10 cellular contexts compared by ENCODE assay signal in genomic region chr2:24045511-24046508, GRCh38. TPM values are rescaled to one million over a fixed set of nuclear protein-coding genes. Genes with fewer than 3 reads are reported as not detected.
A peak's percentile ranks its signal among the peaks of the same experiment; 100 is the strongest.
DNase-seq lines count a peak whose midpoint lies in the region; ATAC-seq, FAIRE-seq and TF ChIP-seq lines count a peak whose summit lies in the region.
"Had no signal": no experiment of that assay in that cellular context is flagged by ENCODE, and none has a peak within 500 bp of the region (broad histone marks: within the 10 kb centered on the region; RNA-seq: fewer than 3 reads in every experiment).

No MANE protein-coding gene starts in this region.

- H3K27me3 ChIP-seq in small intestine (ENCODE audit: control insufficient read depth in 2 of 2, insufficient read depth in 2 of 2, low read length in 2 of 2): no peaks in the 10 kb centered on the region

- WGBS in small intestine, 3 donors: 75 to 82% (median 80%) methylated on average over 11 of the region's 11 CpGs

- H3K27ac Mint-ChIP-seq in activated T-cell treated with anti-CD3 and anti-CD28 coated beads, Interleukin-2, amount 50 U/mL, for 24 hours: peak overlapping the region; percentile 11

- no peaks in the 10 kb centered on the region for H3K9me3 ChIP-seq in SK-N-MC (ENCODE audit: low read depth, low read length)
- H3K9me3 ChIP-seq in small intestine (ENCODE audit: control insufficient read depth, low read depth): no peaks in the 10 kb centered on the region

- H3K27ac ChIP-seq in SK-N-MC: no peak overlapping the region
- H3K27ac ChIP-seq in small intestine (ENCODE audit: low read depth in 1 of 2, low read length in 1 of 2): no peak overlapping the region

- H3K4me3 ChIP-seq in SK-N-MC: peak overlapping the region; percentile 92
- H3K4me3 ChIP-seq in fibroblast of the aortic adventitia (ENCODE audit: low read depth, low read length): peak overlapping the region; percentile 90
- no peak overlapping the region for H3K4me3 ChIP-seq in small intestine (ENCODE audit: low read depth in 1 of 2, low read length in 2 of 2)

- no peak for DNase-seq in activated T-cell treated with anti-CD3 and anti-CD28 coated beads, Interleukin-2, amount 50 U/mL, for 24 hours
- DNase-seq in activated T-cell treated with anti-CD3 and anti-CD28 coated beads, Interleukin-2, amount 50 U/mL, for 1 hour: no peak
- DNase-seq in SK-N-MC (ENCODE audit: low read depth, low spot score) (no peak), fibroblast of the aortic adventitia (ENCODE audit: low read depth) (no peak), small intestine (peak; percentile 32), NCI-H2196 (lab: John Stamatoyannopoulos, UW; ENCODE audit: unreplicated experiment) (no peak)
- DNase-seq: C1 segment of cervical spinal cord, hippocampal formation had no signal

- ATAC-seq in GM21717 (IDR thresholded peaks at IDR 0.05; ENCODE audit: unreplicated experiment) (no peak), HG02885 (IDR thresholded peaks at IDR 0.05; ENCODE audit: poor library complexity, unreplicated experiment) (no peak)

- H3K9ac ChIP-seq in SK-N-MC (ENCODE audit: insufficient read length): peak overlapping the region; percentile 86

- H3K36me3 Mint-ChIP-seq in activated T-cell treated with anti-CD3 and anti-CD28 coated beads, Interleukin-2, amount 50 U/mL, for 24 hours (ENCODE audit: low read depth): peaks cover 12% of the 10 kb centered on the region

- H3K4me1 ChIP-seq in small intestine (ENCODE audit: control insufficient read depth in 2 of 2, insufficient read depth in 1 of 2, low read depth in 1 of 2, low read length in 1 of 2): peaks cover 0 to 14% of the 10 kb centered on the region in 2 donors

- FAIRE-seq in small intestine (lab: Jason Lieb, UNC): no peak

- H3K4me1 Mint-ChIP-seq in activated T-cell treated with anti-CD3 and anti-CD28 coated beads, Interleukin-2, amount 50 U/mL, for 24 hours (ENCODE audit: low read depth): peaks cover 22% of the 10 kb centered on the region

- H3K9me3 Mint-ChIP-seq in activated T-cell treated with anti-CD3 and anti-CD28 coated beads, Interleukin-2, amount 50 U/mL, for 24 hours: no peaks in the 10 kb centered on the region

- peak overlapping the region; percentile 96 for H3K4me3 Mint-ChIP-seq in activated T-cell treated with anti-CD3 and anti-CD28 coated beads, Interleukin-2, amount 50 U/mL, for 24 hours

- peaks cover 7% of the 10 kb centered on the region for H3K27me3 Mint-ChIP-seq in activated T-cell treated with anti-CD3 and anti-CD28 coated beads, Interleukin-2, amount 50 U/mL, for 24 hours

- no peak for TF ChIP-seq CTCF in fibroblast of the aortic adventitia (IDR thresholded peaks at IDR 0.05; ENCODE audit: insufficient read depth, low read length)

- 0 out of 2 replicates have a peak, but pooled peaks cover 5% of the 10 kb centered on the region for H3K36me3 ChIP-seq in SK-N-MC (ENCODE audit: insufficient read depth, low read length)
- no peaks in the 10 kb centered on the region for H3K36me3 ChIP-seq in small intestine (ENCODE audit: control insufficient read depth in 2 of 2, insufficient read depth in 2 of 2, low read length in 2 of 2)

RNA-seq across cellular contexts. Expression of gene WDCP, which starts 1.4 kb away (rescaled TPM):
- 6.4 and 9.3 TPM in 2 replicates for total RNA-seq in fibroblast of the aortic adventitia (ENCODE audit: low replicate concordance)
- polyA plus RNA-seq in small intestine: 1 to 10 TPM; 1.4 to 2.5 (median 1.8) TPM

RNA-seq across cellular contexts. Expression of gene FKBP1B, which starts 3.7 kb away (rescaled TPM):
- total RNA-seq in fibroblast of the aortic adventitia (ENCODE audit: low replicate concordance): 3.5 and 7.9 TPM in 2 replicates
- polyA plus RNA-seq in small intestine: 100 to 1,000 TPM in 1 of 3 donors, 10 to 100 TPM in 2; 24.9 to 106 (median 73.5) TPM

RNA-seq across cellular contexts. Expression of gene SF3B6, which starts 30.3 kb away (rescaled TPM):
- total RNA-seq in fibroblast of the aortic adventitia (ENCODE audit: low replicate concordance): 162 and 191 TPM in 2 replicates
- polyA plus RNA-seq in small intestine: 100 to 1,000 TPM; 179 to 260 (median 241) TPM

RNA-seq across cellular contexts. Expression of gene MFSD2B, which starts 35.9 kb away (rescaled TPM):
- total RNA-seq in fibroblast of the aortic adventitia (ENCODE audit: low replicate concordance): not detected in 2 replicates
- under 1 TPM in 1 of 3 donors, not detected in 2; 0.07 TPM for polyA plus RNA-seq in small intestine

RNA-seq across cellular contexts. Expression of gene TP53I3, which starts 38.8 kb away (rescaled TPM):
- total RNA-seq in fibroblast of the aortic adventitia (ENCODE audit: low replicate concordance): 22.3 and 38.7 TPM in 2 replicates
- polyA plus RNA-seq in small intestine: 100 to 1,000 TPM in 2 of 3 donors, 10 to 100 TPM in 1; 77.7 to 420 (median 291) TPM

Comparison
In these comparisons a context has a peak if more than half of its experiments do, and no peak if none do; other contexts are left out.
1. H3K4me3 ChIP-seq: peak in SK-N-MC (single experiment) and fibroblast of the aortic adventitia (single experiment); none in small intestine (0 of 2).